In the genomic region with DNA sequence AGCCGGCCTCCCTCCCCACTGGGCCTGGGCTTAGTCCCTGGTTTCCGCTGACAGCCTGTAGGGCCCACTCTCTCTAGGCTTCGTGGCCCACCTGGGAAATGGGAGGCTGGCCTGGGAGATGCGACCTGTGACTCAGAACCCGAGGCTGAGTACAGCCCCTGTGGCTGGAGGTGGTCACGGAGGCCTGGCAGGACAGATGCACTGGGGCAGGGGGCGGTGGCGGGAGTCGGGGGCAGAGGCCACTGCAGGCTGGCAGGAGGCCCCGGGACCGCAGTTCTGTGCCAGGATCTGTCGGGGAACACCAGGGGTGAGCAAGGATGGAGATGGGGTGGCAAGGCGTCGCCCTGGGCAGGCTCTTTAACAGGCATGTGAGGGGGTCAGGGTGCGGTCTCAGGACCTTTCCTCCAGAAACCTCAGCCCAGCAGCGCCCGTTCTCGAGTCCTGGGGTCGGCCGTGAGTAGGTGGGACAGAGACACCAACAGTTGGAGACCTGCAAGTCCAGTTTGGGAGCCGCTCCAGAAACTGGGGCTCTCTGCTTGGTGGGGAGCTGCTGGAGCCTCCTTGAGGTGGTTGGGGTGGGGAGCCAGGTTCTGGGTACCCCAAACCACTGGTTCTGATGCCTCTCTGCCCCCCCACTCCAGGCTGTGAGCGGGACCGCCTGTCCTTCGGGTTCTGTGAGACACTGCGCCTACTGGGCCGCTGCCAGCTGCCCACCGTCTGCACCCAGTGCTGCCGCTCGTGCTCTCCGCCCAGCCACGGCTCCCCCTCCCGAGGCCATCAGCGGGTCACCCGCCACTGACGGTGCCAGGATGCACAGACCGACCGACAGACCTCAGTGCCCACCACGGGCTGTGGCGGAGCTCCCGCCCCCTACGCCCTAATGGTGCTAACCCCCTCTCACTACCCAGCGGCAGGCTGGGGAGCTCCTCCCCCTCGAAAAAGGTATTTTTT, we compare ENCODE assay signal across 7 cellular contexts. TPM values are rescaled to one million over a fixed set of nuclear protein-coding genes. Genes with fewer than 3 reads are reported as not detected.
A peak's percentile ranks its signal among the peaks of the same experiment; 100 is the strongest.
DNase-seq lines count a peak whose midpoint lies in the region; ATAC-seq, FAIRE-seq and TF ChIP-seq lines count a peak whose summit lies in the region.
"Not testable (repeated sequence)": the region's sequence is repeated elsewhere in the genome, so short reads cannot be mapped to it uniquely, and the experiment has no call there.

No MANE protein-coding gene starts in this region.

- H3K36me3 ChIP-seq in BLaER1; left ventricle myocardium inferior; kidney (ENCODE audit: control insufficient read depth in 1 of 2, insufficient read depth in 2 of 2, low read length in 2 of 2); spleen: not testable (repeated sequence)

- H3K4me2 ChIP-seq in BLaER1: peak overlapping the region; percentile 71

- not testable (repeated sequence) for H3K27ac Mint-ChIP-seq in activated B cell treated with CpG ODN at 0.5 μM for 24 hours; osteocyte (ENCODE audit: unreplicated experiment)

- H3K4me3 Mint-ChIP-seq in activated B cell treated with CpG ODN at 0.5 μM for 24 hours; osteocyte (ENCODE audit: unreplicated experiment): not testable (repeated sequence)

- not testable (repeated sequence) for H3K27me3 ChIP-seq in BLaER1; left ventricle myocardium inferior (ENCODE audit: low read depth); spleen (replicated peaks in 1 of 7)

- peaks cover 47% of the 10 kb centered on the region for H3K4me1 ChIP-seq in BLaER1
- H3K4me1 ChIP-seq in left ventricle myocardium inferior: peaks cover 25% of the 10 kb centered on the region
- H3K4me1 ChIP-seq in kidney (ENCODE audit: control insufficient read depth in 1 of 2, insufficient read depth in 1 of 2, low read depth in 1 of 2, low read length in 2 of 2): not testable (repeated sequence)
- peaks cover 0 to 17% (median 0%) of the 10 kb centered on the region in 6 donors for H3K4me1 ChIP-seq in spleen

- H3K9me3 ChIP-seq in BLaER1; left ventricle myocardium inferior (replicated peaks); kidney (ENCODE audit: control insufficient read depth in 1 of 2, low read length in 2 of 2); spleen: not testable (repeated sequence)

- not testable (repeated sequence) for TF ChIP-seq CTCF in activated B cell treated with CpG ODN at 0.5 μM for 24 hours (IDR thresholded peaks at IDR 0.05); fibroblast of the aortic adventitia (IDR thresholded peaks at IDR 0.05; ENCODE audit: insufficient read depth, low read length); left ventricle myocardium inferior (IDR thresholded peaks at IDR 0.05; ENCODE audit: borderline replicate concordance); kidney (IDR thresholded peaks at IDR 0.05; ENCODE audit: borderline replicate concordance, extremely low read depth, insufficient read depth); osteocyte (IDR thresholded peaks at IDR 0.05); spleen (IDR thresholded peaks at IDR 0.05 in 8 of 11, conservative IDR thresholded peaks at IDR 0.05 in 3 of 11)

- H3K9ac ChIP-seq in BLaER1: peak overlapping the region; percentile 41; the same call in 1 of the 2 replicates
- not testable (repeated sequence) for H3K9ac ChIP-seq in kidney (ENCODE audit: low read length in 2 of 2)

- not testable (repeated sequence) for H3K4me3 ChIP-seq in BLaER1; fibroblast of the aortic adventitia (ENCODE audit: low read depth, low read length); kidney (ENCODE audit: low read length in 2 of 2); spleen
- peak overlapping the region; percentile 17 for H3K4me3 ChIP-seq in left ventricle myocardium inferior

- intact Hi-C loops in activated B cell treated with CpG ODN at 0.5 μM for 24 hours (cut with micrococcal nuclease); left ventricle myocardium inferior (cut with micrococcal nuclease); kidney (cut with DNase I); spleen (cut with DNase I; ENCODE audit: low total_unique reads): not testable (repeated sequence)

- ATAC-seq in activated B cell treated with CpG ODN at 0.5 μM for 24 hours (ENCODE audit: low read depth): peak; percentile 19

- not testable (repeated sequence) for H4K20me1 ChIP-seq in BLaER1

- not testable (repeated sequence) for FAIRE-seq in kidney (lab: Jason Lieb, UNC)

- not testable (repeated sequence) for H3K36me3 Mint-ChIP-seq in activated B cell treated with CpG ODN at 0.5 μM for 24 hours (ENCODE audit: low read depth); osteocyte (ENCODE audit: unreplicated experiment)

- H3K27me3 Mint-ChIP-seq in activated B cell treated with CpG ODN at 0.5 μM for 24 hours; osteocyte (ENCODE audit: unreplicated experiment): not testable (repeated sequence)

- POLR2A ChIA-PET in activated B cell treated with CpG ODN at 0.5 μM for 24 hours (lab: Charles Lee): not testable (repeated sequence)

- not testable (repeated sequence) for DNase-seq in activated B cell treated with CpG ODN at 0.5 μM for 24 hours, left ventricle myocardium inferior
- DNase-seq in fibroblast of the aortic adventitia (ENCODE audit: low read depth) (peak; percentile 1), kidney (peak; percentile 43), osteocyte (ENCODE audit: extremely low spot score, unreplicated experiment) (peak; percentile 25), spleen (peak; percentile 65)

- 70 to 83% (median 74%) methylated on average over 12 to 35 of the region's 43 CpGs for WGBS in spleen, 5 donors

- H3K4me1 Mint-ChIP-seq in activated B cell treated with CpG ODN at 0.5 μM for 24 hours; osteocyte (ENCODE audit: unreplicated experiment): not testable (repeated sequence)

- TF ChIP-seq POLR2A in spleen (IDR thresholded peaks at IDR 0.05): not testable (repeated sequence)

- H3K9me3 Mint-ChIP-seq in activated B cell treated with CpG ODN at 0.5 μM for 24 hours; osteocyte (ENCODE audit: unreplicated experiment): not testable (repeated sequence)

- CTCF ChIA-PET in activated B cell treated with CpG ODN at 0.5 μM for 24 hours (lab: Charles Lee): not testable (repeated sequence)

- H3K27ac ChIP-seq in BLaER1: peak overlapping the region; percentile 82
- H3K27ac ChIP-seq in left ventricle myocardium inferior (replicated peaks): peak overlapping the region; percentile 81
- H3K27ac ChIP-seq in kidney (ENCODE audit: low read depth in 2 of 2, low read length in 2 of 2): not testable (repeated sequence)
- H3K27ac ChIP-seq in spleen: peak overlapping the region in 3 of 8 donors; percentile 26 to 54 (median 36)

RNA-seq across cellular contexts. Expression of a gene that starts 15.4 kb away (rescaled TPM):
- total RNA-seq in activated B cell treated with CpG ODN at 0.5 μM for 24 hours: 1.2 and 1.4 TPM in 2 replicates
- total RNA-seq in fibroblast of the aortic adventitia (ENCODE audit: low replicate concordance): 0.45 and 0.49 TPM in 2 replicates
- total RNA-seq in left ventricle myocardium inferior: 0.33 TPM
- total RNA-seq in kidney: 2.5 TPM
- 0.45 TPM for polyA plus RNA-seq in kidney (ENCODE audit: insufficient read depth, low read depth, low replicate concordance)
- 1.6 and 2.9 TPM in 2 replicates for total RNA-seq in osteocyte
- 1 to 10 TPM in 6 of 7 donors, under 1 TPM in 1; 0.98 to 2.3 (median 1.5) TPM for total RNA-seq in spleen
- polyA plus RNA-seq in spleen: 1 to 10 TPM in 2 of 3 donors, under 1 TPM in 1; 0.85 to 1.7 (median 1.1) TPM
